ENCODE assay signal across 8 cellular contexts in the genomic region with DNA sequence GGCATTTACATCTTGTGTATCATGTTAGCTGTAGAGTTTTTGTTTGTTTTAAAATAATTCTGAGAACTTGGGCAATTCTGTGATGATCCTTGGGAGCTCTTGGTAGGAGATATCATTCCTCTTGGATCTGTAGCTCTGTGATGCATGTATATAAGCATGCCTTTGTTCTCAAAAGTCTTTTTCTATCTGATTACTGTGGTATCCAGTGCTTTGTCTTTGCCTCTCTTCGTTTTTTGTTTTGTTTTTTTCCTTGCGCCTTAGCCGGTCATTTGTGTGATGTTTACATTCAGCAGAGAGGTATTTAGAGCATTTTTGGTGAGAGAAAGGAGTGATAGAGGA.
DNase-seq lines count a peak whose midpoint lies in the region; ATAC-seq and TF ChIP-seq lines count a peak whose summit lies in the region.

No MANE protein-coding gene starts in this region.

- peaks cover 8% of the 10 kb centered on the region for H3K27me3 Mint-ChIP-seq in memory B cell

- H3K4me3 Mint-ChIP-seq in memory B cell = peak overlapping the region; percentile 59

- H3K36me3 ChIP-seq in cardiac muscle cell (no peaks in the 10 kb centered on the region), urinary bladder (ENCODE audit: insufficient read depth) (no peaks in the 10 kb centered on the region)

- intact Hi-C loops in Right ventricle myocardium inferior (cut with DNase I) = loop anchor here (2.0 to 5.0 kb wide), 2 partner anchors 57 to 68 kb away; no protein-coding TSS in a partner anchor

- no peak overlapping the region for H3K27ac Mint-ChIP-seq in memory B cell

- H3K4me1 Mint-ChIP-seq in memory B cell = peaks cover 7% of the 10 kb centered on the region

- H3K4me1 ChIP-seq in cardiac muscle cell (ENCODE audit: low read depth) (peaks cover 18% of the 10 kb centered on the region), urinary bladder (ENCODE audit: insufficient read depth) (no peaks in the 10 kb centered on the region)

- no peaks in the 10 kb centered on the region for H3K27me3 ChIP-seq in cardiac muscle cell

- H3K4me3 ChIP-seq in cardiac muscle cell = peak overlapping the region; percentile 74
- peak overlapping the region; percentile 62 to 65 for H3K4me3 ChIP-seq in cardiac fibroblast (replicated peaks in 1 of 2; ENCODE audit: low read depth in 2 of 2, low read length in 2 of 2)
- H3K4me3 ChIP-seq in urinary bladder (ENCODE audit: low read depth, low read length) = peak overlapping the region; percentile 51

- H3K9me3 ChIP-seq in cardiac muscle cell (ENCODE audit: low read depth) = no peaks in the 10 kb centered on the region

- DNase-seq in cardiac muscle cell (ENCODE audit: low read depth in 1 of 2, low spot score in 1 of 2) (peak; percentile 3 to 42), Right ventricle myocardium inferior (ENCODE audit: missing footprints) (no peak), cardiac fibroblast (ENCODE audit: low read depth in 2 of 2) (peak in 1 of 2 donors; percentile 61), memory B cell (ENCODE audit: low spot score in 2 of 2) (no peak), amygdala (lab: John Stamatoyannopoulos, UW) (no peak), NCI-H2196 treated with DMSO at 0.1 percent for 48 hours (lab: John Stamatoyannopoulos, UW; ENCODE audit: unreplicated experiment) (no peak)

- peaks cover 6% of the 10 kb centered on the region for H3K36me3 Mint-ChIP-seq in memory B cell

- WGBS in urinary bladder = 10% methylated on average over 3 of the region's 3 CpGs

- ATAC-seq in Right ventricle myocardium inferior (no peak), memory B cell (ENCODE audit: low read depth) (no peak), GM19397 (IDR thresholded peaks at IDR 0.05; ENCODE audit: unreplicated experiment) (no peak)

- TF ChIP-seq CTCF in cardiac muscle cell (IDR thresholded peaks at IDR 0.05; ENCODE audit: low read depth, low read length) (no peak), cardiac fibroblast (IDR thresholded peaks at IDR 0.05; ENCODE audit: low read depth, low read length) (no peak)

- H3K9me3 Mint-ChIP-seq in memory B cell = no peaks in the 10 kb centered on the region

- H3K27ac ChIP-seq in cardiac muscle cell (peak overlapping the region; percentile 92), urinary bladder (ENCODE audit: low read depth) (peak overlapping the region; percentile 80)

Comparison
In these comparisons a context has a peak if more than half of its experiments do, and no peak if none do; other contexts are left out.
1. DNase-seq: peak in cardiac muscle cell (2 of 2); none in Right ventricle myocardium inferior (single experiment), memory B cell (0 of 2), amygdala (0 of 56) and NCI-H2196 treated with DMSO at 0.1 percent for 48 hours (single experiment).
2. Peak in every context shown above with its lines, with median percentiles within 50 percentile points of each other: H3K4me3 ChIP-seq.